ENCODE assay signal across 15 cellular contexts in genomic region chr11:14118047-14118446, GRCh38.
"Had no signal": no experiment of that assay in that cellular context is flagged by ENCODE, and none has a peak within 500 bp of the region (broad histone marks: within the 10 kb centered on the region; RNA-seq: fewer than 3 reads in every experiment).

No MANE protein-coding gene starts in this region.

- H3K4me1 Mint-ChIP-seq: memory B cell had no signal

- H3K27ac Mint-ChIP-seq: activated CD4-positive, alpha-beta T cell treated with anti-CD3 and anti-CD28 coated beads, Interleukin-2, amount 10 ng/mL, durations not matched to agents 24 days and 14 days; activated CD8-positive, alpha-beta T cell treated with anti-CD3 and anti-CD28 coated beads for 36 hours; activated T-cell treated with anti-CD3 and anti-CD28 coated beads, Interleukin-2, amount 50 U/mL, for 24 hours; activated T-helper 2 cell treated with anti-CD3 and anti-CD28 coated beads, Interferon-gamma antibody, Interleukin-2, Interleukin-4, amounts not matched to agents 10 μg/mL and 5 μg/mL and 100 μg/mL, durations not matched to agents 14 hours and 24 hours and 36 hours; brain; effector memory CD8-positive, alpha-beta T cell; memory B cell; progenitor cell of endocrine pancreas; stimulated activated naive CD8-positive, alpha-beta T cell treated with anti-CD3 and anti-CD28 coated beads, Interleukin-15, Interleukin-2, amounts not matched to agents 100 ng/mL and 50 ng/mL, for 24 hours had no signal

- H3K9me3 Mint-ChIP-seq: activated T-helper 2 cell treated with anti-CD3 and anti-CD28 coated beads, Interferon-gamma antibody, Interleukin-2, Interleukin-4, amounts not matched to agents 10 μg/mL and 5 μg/mL and 100 μg/mL, durations not matched to agents 14 hours and 24 hours and 36 hours; effector memory CD8-positive, alpha-beta T cell; memory B cell; neural crest cell had no signal

- H3K27me3 Mint-ChIP-seq: activated CD4-positive, alpha-beta T cell treated with anti-CD3 and anti-CD28 coated beads, Interleukin-2, amount 10 ng/mL, durations not matched to agents 24 days and 14 days; activated CD8-positive, alpha-beta T cell treated with anti-CD3 and anti-CD28 coated beads for 36 hours; activated T-cell treated with anti-CD3 and anti-CD28 coated beads, Interleukin-2, amount 50 U/mL, for 24 hours; brain; progenitor cell of endocrine pancreas; stimulated activated naive CD8-positive, alpha-beta T cell treated with anti-CD3 and anti-CD28 coated beads, Interleukin-15, Interleukin-2, amounts not matched to agents 100 ng/mL and 50 ng/mL, for 24 hours had no signal

- ATAC-seq: activated CD8-positive, alpha-beta T cell treated with anti-CD3 and anti-CD28 coated beads for 36 hours; effector memory CD8-positive, alpha-beta T cell; right cardiac atrium had no signal

- H3K36me3 Mint-ChIP-seq: brain, memory B cell had no signal

- H3K4me3 Mint-ChIP-seq: activated CD4-positive, alpha-beta T cell treated with anti-CD3 and anti-CD28 coated beads, Interleukin-2, amount 10 ng/mL, durations not matched to agents 24 days and 14 days; activated CD8-positive, alpha-beta T cell treated with anti-CD3 and anti-CD28 coated beads for 36 hours; activated T-cell treated with anti-CD3 and anti-CD28 coated beads, Interleukin-2, amount 50 U/mL, for 24 hours; brain; effector memory CD8-positive, alpha-beta T cell; memory B cell; neural crest cell; stimulated activated naive CD8-positive, alpha-beta T cell treated with anti-CD3 and anti-CD28 coated beads, Interleukin-15, Interleukin-2, amounts not matched to agents 100 ng/mL and 50 ng/mL, for 24 hours had no signal

- DNase-seq: activated CD4-positive, alpha-beta T cell treated with anti-CD3 and anti-CD28 coated beads, Interleukin-2, amount 10 ng/mL, durations not matched to agents 24 days and 14 days; activated CD4-positive, CD25-positive, alpha-beta regulatory T cell; activated CD8-positive, alpha-beta T cell treated with anti-CD3 and anti-CD28 coated beads for 36 hours; activated naive CD4-positive, alpha-beta T cell treated with Interleukin-2 at 50 U/mL for 16 hours; activated T-cell treated with anti-CD3 and anti-CD28 coated beads, Interleukin-2, amount 50 U/mL, for 24 hours; caudate nucleus; effector memory CD8-positive, alpha-beta T cell; right cardiac atrium; transverse colon had no signal
